8 cellular contexts compared by ENCODE assay signal in genomic region chr13:48977973-48978372, GRCh38. TPM values are rescaled to one million over a fixed set of nuclear protein-coding genes. Genes with fewer than 3 reads are reported as not detected.
DNase-seq lines count a peak whose midpoint lies in the region; ATAC-seq and TF ChIP-seq lines count a peak whose summit lies in the region.

No MANE protein-coding gene starts in this region.

- H3K4me1 ChIP-seq in endocrine pancreas (ENCODE audit: control insufficient read depth, insufficient read depth, low read length) (peaks cover 44% of the 10 kb centered on the region), ovary (ENCODE audit: insufficient read depth) (peaks cover 1% of the 10 kb centered on the region)

- no peak overlapping the region for H3K27ac ChIP-seq in ovary

- H3K36me3 ChIP-seq in GM06990 (ENCODE audit: control insufficient read depth, insufficient read depth, low read length): no peaks in the 10 kb centered on the region
- H3K36me3 ChIP-seq in endocrine pancreas (ENCODE audit: control insufficient read depth, insufficient read depth, low read length): no peaks in the 10 kb centered on the region
- H3K36me3 ChIP-seq in ovary: no peaks in the 10 kb centered on the region

- peak overlapping the region; percentile 41 for H3K9ac ChIP-seq in endocrine pancreas (ENCODE audit: control insufficient read depth, insufficient read depth, low read length)

- intact Hi-C loops in ovary (cut with DNase I): no loop called here

- 52 to 59% (median 56%) methylated on average over 3 of the region's 3 CpGs for WGBS in ovary, 3 donors

- TF ChIP-seq CTCF in GM06990 (IDR thresholded peaks at IDR 0.05; ENCODE audit: insufficient read depth, low read length, poor library complexity, severe bottlenecking) (no peak), ovary (IDR thresholded peaks at IDR 0.05) (no peak)

- no peak for TF ChIP-seq POLR2A in ovary (IDR thresholded peaks at IDR 0.05)

- DNase-seq in GM06990 (ENCODE audit: extremely low read depth, insufficient read length) (no peak), NCI-H226 (peak; percentile 9), ovary (no peak), ecto neural progenitor cell (ENCODE audit: low spot score) (no peak)
- DNase-seq in activated CD8-positive, alpha-beta memory T cell treated with anti-CD3 and anti-CD28 coated beads, Interleukin-2, amount 50 U/mL, for 4 hours: no peak

- H3K4me3 ChIP-seq in GM06990 (replicated peaks; ENCODE audit: low read depth, low read length) (peak overlapping the region; percentile 95), endocrine pancreas (ENCODE audit: control insufficient read depth, insufficient read depth, low read length) (peak overlapping the region; percentile 100), ovary (peak overlapping the region; percentile 94)

- H3K9me3 ChIP-seq in endocrine pancreas (ENCODE audit: control insufficient read depth, low read length): no peaks in the 10 kb centered on the region
- H3K9me3 ChIP-seq in ovary: no peaks in the 10 kb centered on the region

- no peaks in the 10 kb centered on the region for H3K27me3 ChIP-seq in GM06990 (replicated peaks; ENCODE audit: control insufficient read depth, insufficient read depth, low read length)
- H3K27me3 ChIP-seq in endocrine pancreas (ENCODE audit: control insufficient read depth, insufficient read depth, low read length): no peaks in the 10 kb centered on the region
- H3K27me3 ChIP-seq in ovary: no peaks in the 10 kb centered on the region

- no peak for TF ChIP-seq EP300 in ovary (IDR thresholded peaks at IDR 0.05)

- no peak for ATAC-seq in GM21717 (IDR thresholded peaks at IDR 0.05; ENCODE audit: unreplicated experiment)
- no peak for ATAC-seq in HG03521 (IDR thresholded peaks at IDR 0.05; ENCODE audit: unreplicated experiment)

RNA-seq across cellular contexts. Expression of gene FNDC3A, which starts 2.3 kb away (rescaled TPM):
- total RNA-seq in ovary: 10 to 100 TPM; 44.8 to 71.6 (median 63.6) TPM
- 10 to 100 TPM; 25.5 to 41.9 TPM for polyA plus RNA-seq in ovary
